In genomic region chr1:35145892-35146549, GRCh38 we compare ENCODE assay signal across 8 cellular contexts. TPM values are rescaled to one million over a fixed set of nuclear protein-coding genes. Genes with fewer than 3 reads are reported as not detected.
DNase-seq lines count a peak whose midpoint lies in the region; ATAC-seq, FAIRE-seq and TF ChIP-seq lines count a peak whose summit lies in the region.
"Not testable (repeated sequence)": the region's sequence is repeated elsewhere in the genome, so short reads cannot be mapped to it uniquely, and the experiment has no call there.

No MANE protein-coding gene starts in this region.

- CTCF ChIA-PET in CD8-positive, alpha-beta memory T cell (lab: Charles Lee); T-cell (lab: Charles Lee); activated CD8-positive, alpha-beta memory T cell treated with anti-CD3 and anti-CD28 coated beads, Interleukin-2, amount 10 ng/mL, durations not matched to agents 7 days and 5 days (lab: Charles Lee); K562 (lab: Yijun Ruan, JAX; ENCODE audit: low intra/inter-chr PET ratio): not testable (repeated sequence)

- peaks cover 11 to 15% (median 12%) of the 10 kb centered on the region in 3 donors for H3K4me1 Mint-ChIP-seq in CD8-positive, alpha-beta memory T cell
- H3K4me1 Mint-ChIP-seq in T-cell, neural progenitor cell: not testable (repeated sequence)
- H3K4me1 Mint-ChIP-seq in activated CD8-positive, alpha-beta memory T cell treated with anti-CD3 and anti-CD28 coated beads, Interleukin-2, amount 10 ng/mL, durations not matched to agents 7 days and 5 days, result peaks cover 14% of the 10 kb centered on the region

- H3K9me3 Mint-ChIP-seq in CD8-positive, alpha-beta memory T cell; T-cell; activated CD8-positive, alpha-beta memory T cell treated with anti-CD3 and anti-CD28 coated beads, Interleukin-2, amount 10 ng/mL, durations not matched to agents 7 days and 5 days (ENCODE audit: low read depth); neural progenitor cell: not testable (repeated sequence)

- H3K27ac Mint-ChIP-seq in CD8-positive, alpha-beta memory T cell, result peak overlapping the region in 6 of 8 donors; percentile 23 to 84 (median 53)
- peak overlapping the region; percentile 61 to 69 for H3K27ac Mint-ChIP-seq in T-cell
- H3K27ac Mint-ChIP-seq in activated CD8-positive, alpha-beta memory T cell treated with anti-CD3 and anti-CD28 coated beads, Interleukin-2, amount 10 ng/mL, durations not matched to agents 7 days and 5 days, result peak overlapping the region; percentile 69
- not testable (repeated sequence) for H3K27ac Mint-ChIP-seq in neural progenitor cell

- intact Hi-C loops in K562 (cut with micrococcal nuclease), result not testable (repeated sequence)

- H3K27ac ChIP-seq in CD8-positive, alpha-beta memory T cell (ENCODE audit: low read depth, low read length); K562 (ENCODE audit: extremely low read depth, low read depth, low read length); neural progenitor cell: not testable (repeated sequence)
- peak overlapping the region in 1 of 2 donors; percentile 2 for H3K27ac ChIP-seq in esophagus (ENCODE audit: low read depth in 2 of 2, low read length in 1 of 2)
- H3K27ac ChIP-seq in small intestine (ENCODE audit: low read depth in 1 of 2, low read length in 1 of 2), result peak overlapping the region in 1 of 2 donors; percentile 3

- not testable (repeated sequence) for ATAC-seq in T-cell (replicated peaks in 1 of 4); activated CD8-positive, alpha-beta memory T cell treated with anti-CD3 and anti-CD28 coated beads, Interleukin-2, amount 10 ng/mL, durations not matched to agents 7 days and 5 days
- peak; percentile 33; the same call in 2 of the 3 replicates for ATAC-seq in K562

- H3K4me2 ChIP-seq in K562 (ENCODE audit: insufficient read depth, low read length), result not testable (repeated sequence)
- peak overlapping the region; percentile 45 for H3K4me2 ChIP-seq in neural progenitor cell

- not testable (repeated sequence) for FAIRE-seq in K562 (lab: Jason Lieb, UNC)
- peak; percentile 83 for FAIRE-seq in small intestine (lab: Jason Lieb, UNC)

- not testable (repeated sequence) for H3K4me1 ChIP-seq in CD8-positive, alpha-beta memory T cell (ENCODE audit: insufficient read depth, low read length); K562 (replicated peaks in 1 of 2; ENCODE audit: control insufficient read depth in 2 of 2, insufficient read depth in 2 of 2, low read length in 2 of 2); esophagus (ENCODE audit: control insufficient read depth in 2 of 2, insufficient read depth in 2 of 2, low read length in 1 of 2); small intestine (ENCODE audit: control insufficient read depth in 2 of 2, insufficient read depth in 1 of 2, low read depth in 1 of 2, low read length in 1 of 2)
- H3K4me1 ChIP-seq in neural progenitor cell, result peaks cover 16% of the 10 kb centered on the region

- H3K4me3 Mint-ChIP-seq in CD8-positive, alpha-beta memory T cell, result peak overlapping the region in 3 of 7 donors; percentile 12 to 66 (median 51)
- H3K4me3 Mint-ChIP-seq in T-cell, neural progenitor cell: not testable (repeated sequence)
- peak overlapping the region; percentile 41 for H3K4me3 Mint-ChIP-seq in activated CD8-positive, alpha-beta memory T cell treated with anti-CD3 and anti-CD28 coated beads, Interleukin-2, amount 10 ng/mL, durations not matched to agents 7 days and 5 days

- not testable (repeated sequence) for H4K20me1 ChIP-seq in K562 (replicated peaks; ENCODE audit: control insufficient read depth, insufficient read depth, low read length); neural progenitor cell (ENCODE audit: low read depth)

- H3K27me3 Mint-ChIP-seq in CD8-positive, alpha-beta memory T cell; T-cell; activated CD8-positive, alpha-beta memory T cell treated with anti-CD3 and anti-CD28 coated beads, Interleukin-2, amount 10 ng/mL, durations not matched to agents 7 days and 5 days; neural progenitor cell (ENCODE audit: insufficient read depth, low read depth): not testable (repeated sequence)

- not testable (repeated sequence) for H3K79me2 ChIP-seq in K562 (ENCODE audit: control insufficient read depth, insufficient read depth, low read length); neural progenitor cell (ENCODE audit: low read depth)

- WGBS in K562 (ENCODE audit: insufficient coverage, low coverage, missing lambda C conversion rate), result 59% methylated on average over 13 of the region's 13 CpGs
- 44 to 53% methylated on average over 13 of the region's 13 CpGs for WGBS in esophagus, 2 donors
- 11 to 58% (median 43%) methylated on average over 13 of the region's 13 CpGs for WGBS in small intestine, 3 donors

- BruUV-seq in K562 (replicated peaks; lab: Mats Ljungman, UMichigan), result not testable (repeated sequence)

- TF ChIP-seq POLR2A in K562 (conservative IDR thresholded peaks at IDR 0.05), result not testable (repeated sequence)

- not testable (repeated sequence) for TF ChIP-seq CTCF in K562 (IDR thresholded peaks at IDR 0.05 in 2 of 3, conservative IDR thresholded peaks at IDR 0.05 in 1 of 3; ENCODE audit: insufficient read depth in 2 of 3, low read depth in 1 of 3, low read length in 3 of 3); neural progenitor cell (IDR thresholded peaks at IDR 0.05)

- H3K27me3 ChIP-seq in CD8-positive, alpha-beta memory T cell (ENCODE audit: insufficient read depth, low read length, poor library complexity, severe bottlenecking); K562 (ENCODE audit: control insufficient read depth in 2 of 2, insufficient read depth in 2 of 2, low read length in 2 of 2); esophagus (ENCODE audit: control insufficient read depth in 1 of 2, insufficient read depth in 2 of 2, low read length in 2 of 2); neural progenitor cell; small intestine (ENCODE audit: control insufficient read depth in 2 of 2, insufficient read depth in 2 of 2, low read length in 2 of 2): not testable (repeated sequence)

- POLR2A ChIA-PET in CD8-positive, alpha-beta memory T cell (lab: Charles Lee); T-cell (lab: Charles Lee): not testable (repeated sequence)
- POLR2A ChIA-PET in K562 (lab: Yijun Ruan, JAX), result interaction anchor here (0.9 kb wide), 1 partner anchor 12 kb away, joined by 3 read pairs; no protein-coding TSS in a partner anchor

- not testable (repeated sequence) for H3K36me3 ChIP-seq in CD8-positive, alpha-beta memory T cell (ENCODE audit: insufficient read depth, low read length); K562 (ENCODE audit: control insufficient read depth, insufficient read depth, low read length); esophagus (ENCODE audit: control insufficient read depth in 2 of 2, insufficient read depth in 2 of 2, low read length in 1 of 2); neural progenitor cell; small intestine (ENCODE audit: control insufficient read depth in 2 of 2, insufficient read depth in 2 of 2, low read length in 2 of 2)

- H3K9ac ChIP-seq in K562 (ENCODE audit: insufficient read depth in 1 of 2, low read depth in 2 of 2, low read length in 2 of 2); neural progenitor cell: not testable (repeated sequence)

- peaks cover 12% of the 10 kb centered on the region for H3F3A ChIP-seq in neural progenitor cell (ENCODE audit: low read depth)

- not testable (repeated sequence) for H3K36me3 Mint-ChIP-seq in CD8-positive, alpha-beta memory T cell; T-cell; activated CD8-positive, alpha-beta memory T cell treated with anti-CD3 and anti-CD28 coated beads, Interleukin-2, amount 10 ng/mL, durations not matched to agents 7 days and 5 days; neural progenitor cell

- H3K9me3 ChIP-seq in CD8-positive, alpha-beta memory T cell (ENCODE audit: low read length); K562 (replicated peaks; ENCODE audit: control insufficient read depth, insufficient read depth, low read depth, low read length); esophagus (ENCODE audit: control insufficient read depth in 2 of 2, insufficient read depth in 1 of 2, low read depth in 1 of 2, low read length in 1 of 2); neural progenitor cell (ENCODE audit: low read depth); small intestine (ENCODE audit: control insufficient read depth, low read depth): not testable (repeated sequence)

- H2AFZ ChIP-seq in K562 (ENCODE audit: low read depth, low read length), result peak overlapping the region; percentile 35; the same call in 1 of the 2 replicates
- not testable (repeated sequence) for H2AFZ ChIP-seq in neural progenitor cell (replicated peaks)

- in situ Hi-C loops in K562 (cut with MboI), result not testable (repeated sequence)

- not testable (repeated sequence) for H3K4me3 ChIP-seq in CD8-positive, alpha-beta memory T cell (ENCODE audit: low read length); K562; neural progenitor cell
- H3K4me3 ChIP-seq in esophagus (ENCODE audit: low read depth in 1 of 2, low read length in 2 of 2) (peak overlapping the region; percentile 22 to 29), small intestine (ENCODE audit: low read depth in 1 of 2, low read length in 2 of 2) (peak overlapping the region in 1 of 2 donors; percentile 12)

- not testable (repeated sequence) for TF ChIP-seq EP300 in K562 (IDR thresholded peaks at IDR 0.05; ENCODE audit: low read length)

- not testable (repeated sequence) for H3K9me1 ChIP-seq in K562 (ENCODE audit: control insufficient read depth, insufficient read depth, low read length)

- peak in 1 of 5 donors; percentile 3 for DNase-seq in CD8-positive, alpha-beta memory T cell
- not testable (repeated sequence) for DNase-seq in T-cell; activated CD8-positive, alpha-beta memory T cell treated with anti-CD3 and anti-CD28 coated beads, Interleukin-2, amount 10 ng/mL, durations not matched to agents 7 days and 5 days; K562 (ENCODE audit: extremely low read depth in 1 of 4, low spot score in 3 of 4)
- DNase-seq in left kidney (ENCODE audit: low read depth, low spot score) (peak; percentile 28), neural progenitor cell (ENCODE audit: low spot score) (peak; percentile 68), small intestine (peak; percentile 63)

- TF ChIP-seq RAD21 in K562 (CRISPR knock-in tag; conservative IDR thresholded peaks at IDR 0.05 in 1 of 2, IDR thresholded peaks at IDR 0.05 in 1 of 2), result not testable (repeated sequence)

RNA-seq across cellular contexts. Expression of gene SFPQ, which starts 46.9 kb away (rescaled TPM):
- 100 to 1,000 TPM; 349 to 360 TPM for total RNA-seq in CD8-positive, alpha-beta memory T cell
- polyA plus RNA-seq in CD8-positive, alpha-beta memory T cell, result 168 TPM
- total RNA-seq in T-cell (100 to 1,000 TPM; 287 to 589 (median 319) TPM), K562 (2014; rRNA removed) (346 and 402 TPM in 2 replicates), K562 (2014; rRNA removed; fragmentation: Illumina TruSeq; extraction: Trizol) (477 and 544 TPM in 2 replicates), K562 (2015; rRNA removed; fragmentation: Illumina TruSeq; extraction: Trizol) (480 and 510 TPM in 2 replicates), K562 (2021) (341 and 367 TPM in 2 replicates), neural progenitor cell (ENCODE audit: low replicate concordance) (343 and 438 TPM in 2 replicates)
- total RNA-seq in activated CD8-positive, alpha-beta memory T cell treated with anti-CD3 and anti-CD28 coated beads, Interleukin-2, amount 10 ng/mL, durations not matched to agents 7 days and 5 days, result 100 to 1,000 TPM; 344 to 402 TPM
- total RNA-seq in K562 (2011; cell fraction: chromatin; rRNA removed; ENCODE audit: low replicate concordance), result 205 and 671 TPM in 2 replicates
- total RNA-seq in K562 (2011; cell fraction: nucleolus; rRNA removed), result 112 and 137 TPM in 2 replicates
- 370 and 701 TPM in 2 replicates for total RNA-seq in K562 (2011; cell fraction: nucleoplasm; rRNA removed)
- polyA plus RNA-seq in K562 (2011; rRNA removed) (135 and 164 TPM in 2 replicates), K562 (2014; fragmentation: Illumina TruSeq; extraction: Trizol) (501 and 562 TPM in 2 replicates), K562 (2014; fragmentation: Nextera tagmentation; extraction: Ambion mirVana) (10 to 100 TPM; 69.7 to 73.4 TPM), K562 (2014; rRNA removed) (266 and 399 TPM in 2 replicates), esophagus (100 to 1,000 TPM; 141 to 199 TPM), small intestine (100 to 1,000 TPM in 2 of 3 donors, 10 to 100 TPM in 1; 93.8 to 149 (median 144) TPM)
- 48.2 and 57.6 TPM in 2 replicates for polyA plus RNA-seq in K562 (2011; cell fraction: cytosol; rRNA removed)
- polyA plus RNA-seq in K562 (2011; cell fraction: nucleus; rRNA removed), result 222 and 300 TPM in 2 replicates
- 216 and 359 TPM in 2 replicates for polyA plus RNA-seq in K562 (2012)
- polyA minus RNA-seq in K562 (2011; rRNA and poly(A)+ RNA removed), result 261 and 336 TPM in 2 replicates
- 91.0 and 96.7 TPM in 2 replicates for polyA minus RNA-seq in K562 (2011; cell fraction: cytosol; rRNA and poly(A)+ RNA removed)
- 163 and 287 TPM in 2 replicates for polyA minus RNA-seq in K562 (2011; cell fraction: nucleus; rRNA and poly(A)+ RNA removed)
